ENCODE assay signal across 17 cellular contexts in genomic region chr13:27298849-27299248, GRCh38. TPM values are rescaled to one million over a fixed set of nuclear protein-coding genes. Genes with fewer than 3 reads are reported as not detected.
DNase-seq lines count a peak whose midpoint lies in the region; ATAC-seq lines count a peak whose summit lies in the region.
"Had no signal": no experiment of that assay in that cellular context is flagged by ENCODE, and none has a peak within 500 bp of the region (broad histone marks: within the 10 kb centered on the region; RNA-seq: fewer than 3 reads in every experiment).

No MANE protein-coding gene starts in this region.

- H3K9me3 Mint-ChIP-seq in activated CD8-positive, alpha-beta memory T cell treated with anti-CD3 and anti-CD28 coated beads, Interleukin-2, amount 10 ng/mL, durations not matched to agents 7 days and 5 days (ENCODE audit: low read depth), result no peaks in the 10 kb centered on the region
- H3K9me3 Mint-ChIP-seq: HFFc6 had no signal

- H3K4me3 Mint-ChIP-seq in activated CD8-positive, alpha-beta memory T cell treated with anti-CD3 and anti-CD28 coated beads, Interleukin-2, amount 10 ng/mL, durations not matched to agents 7 days and 5 days, result no peak overlapping the region
- H3K4me3 Mint-ChIP-seq: CD4-positive, alpha-beta T cell; HFFc6 had no signal

- in situ Hi-C loops in G401 (cut with HindIII; ENCODE audit: low sequenced_read_pairs), result no loop called here

- peaks cover 26% of the 10 kb centered on the region for H3K27me3 Mint-ChIP-seq in activated CD8-positive, alpha-beta memory T cell treated with anti-CD3 and anti-CD28 coated beads, Interleukin-2, amount 10 ng/mL, durations not matched to agents 7 days and 5 days
- H3K27me3 Mint-ChIP-seq: CD4-positive, alpha-beta T cell had no signal

- no peak overlapping the region for H3K27ac Mint-ChIP-seq in activated CD8-positive, alpha-beta memory T cell treated with anti-CD3 and anti-CD28 coated beads, Interleukin-2, amount 10 ng/mL, durations not matched to agents 7 days and 5 days
- H3K27ac Mint-ChIP-seq: CD4-positive, alpha-beta T cell; HFFc6 had no signal

- H3K4me1 Mint-ChIP-seq in activated CD8-positive, alpha-beta memory T cell treated with anti-CD3 and anti-CD28 coated beads, Interleukin-2, amount 10 ng/mL, durations not matched to agents 7 days and 5 days, result peaks cover 13% of the 10 kb centered on the region

- DNase-seq in activated CD8-positive, alpha-beta memory T cell treated with anti-CD3 and anti-CD28 coated beads, Interleukin-2, amount 50 U/mL, for 48 hours, result peak; percentile 30
- DNase-seq in activated CD8-positive, alpha-beta memory T cell treated with anti-CD3 and anti-CD28 coated beads, Interleukin-2, amount 10 ng/mL, durations not matched to agents 7 days and 5 days, result no peak
- DNase-seq in G401 (ENCODE audit: low spot score), result peak; percentile 76
- peak; percentile 81 for DNase-seq in left lobe of liver (ENCODE audit: low spot score)
- peak; percentile 16 for DNase-seq in mucosa of gallbladder (ENCODE audit: low spot score)
- no peak for DNase-seq in NK-92 (lab: John Stamatoyannopoulos, UW; ENCODE audit: unreplicated experiment)
- DNase-seq: AML-193; Caco-2; CD4-positive, alpha-beta T cell; GDM1; GOT3; H7; HFFc6 had no signal

- no peak for ATAC-seq in activated CD8-positive, alpha-beta memory T cell treated with anti-CD3 and anti-CD28 coated beads, Interleukin-2, amount 10 ng/mL, durations not matched to agents 7 days and 5 days
- ATAC-seq in left lobe of liver (peak; percentile 97), GM21717 (IDR thresholded peaks at IDR 0.05; ENCODE audit: unreplicated experiment) (no peak), HG03354 (IDR thresholded peaks at IDR 0.05; ENCODE audit: poor library complexity, severe bottlenecking, unreplicated experiment) (no peak)
- ATAC-seq: A549, HCT116 had no signal

- CTCF ChIA-PET in activated CD8-positive, alpha-beta memory T cell treated with anti-CD3 and anti-CD28 coated beads, Interleukin-2, amount 10 ng/mL, durations not matched to agents 7 days and 5 days (lab: Charles Lee), result interaction anchor here (0.6 to 1.4 kb wide), 3 partner anchors 40 to 314 kb away, joined by 3 to 5 read pairs (median 3); no protein-coding TSS in a partner anchor

- H3K36me3 Mint-ChIP-seq in activated CD8-positive, alpha-beta memory T cell treated with anti-CD3 and anti-CD28 coated beads, Interleukin-2, amount 10 ng/mL, durations not matched to agents 7 days and 5 days, result no peaks in the 10 kb centered on the region

RNA-seq across cellular contexts. Expression of gene RASL11A, which starts 28.2 kb away (rescaled TPM):
- total RNA-seq in activated CD8-positive, alpha-beta memory T cell treated with anti-CD3 and anti-CD28 coated beads, Interleukin-2, amount 10 ng/mL, durations not matched to agents 7 days and 5 days, result under 1 TPM; 0.70 to 0.91 TPM
- 2.4 and 5.8 TPM in 2 replicates for total RNA-seq in G401 (2014; rRNA removed; shearing (Covaris generic))
- total RNA-seq in left lobe of liver (5.8 TPM), mucosa of gallbladder (5.8 TPM)

RNA-seq across cellular contexts. Expression of gene RPL21, which starts 47.5 kb away (rescaled TPM):
- total RNA-seq in activated CD8-positive, alpha-beta memory T cell treated with anti-CD3 and anti-CD28 coated beads, Interleukin-2, amount 10 ng/mL, durations not matched to agents 7 days and 5 days, result 100 to 1,000 TPM; 806 to 916 TPM
- total RNA-seq in G401 (2014; rRNA removed; shearing (Covaris generic)), result 1,415 and 1,774 TPM in 2 replicates
- total RNA-seq in left lobe of liver (362 TPM), mucosa of gallbladder (672 TPM)

Comparison
In these comparisons a context has a peak if more than half of its experiments do, and no peak if none do; other contexts are left out.
1. DNase-seq: peak in activated CD8-positive, alpha-beta memory T cell treated with anti-CD3 and anti-CD28 coated beads, Interleukin-2, amount 50 U/mL, for 48 hours (single experiment), G401 (single experiment), left lobe of liver (single experiment) and mucosa of gallbladder (single experiment); none in activated CD8-positive, alpha-beta memory T cell treated with anti-CD3 and anti-CD28 coated beads, Interleukin-2, amount 10 ng/mL, durations not matched to agents 7 days and 5 days (single experiment) and NK-92 (single experiment).